ENCODE assay signal across 23 cellular contexts in genomic region chr10:7700577-7701125, GRCh38. TPM values are rescaled to one million over a fixed set of nuclear protein-coding genes. Genes with fewer than 3 reads are reported as not detected.
A peak's percentile ranks its signal among the peaks of the same experiment; 100 is the strongest.
DNase-seq lines count a peak whose midpoint lies in the region; ATAC-seq and TF ChIP-seq lines count a peak whose summit lies in the region.
"Had no signal": no experiment of that assay in that cellular context is flagged by ENCODE, and none has a peak within 500 bp of the region (broad histone marks: within the 10 kb centered on the region; RNA-seq: fewer than 3 reads in every experiment).

No MANE protein-coding gene starts in this region.

- H3K9me3 Mint-ChIP-seq in MCF 10A (ENCODE audit: unreplicated experiment) (no peaks in the 10 kb centered on the region), osteocyte (ENCODE audit: unreplicated experiment) (peaks cover 4% of the 10 kb centered on the region)
- H3K9me3 Mint-ChIP-seq: activated B cell treated with CpG ODN at 0.5 μM for 24 hours; activated CD8-positive, alpha-beta T cell treated with anti-CD3 and anti-CD28 coated beads for 36 hours; activated naive CD4-positive, alpha-beta T cell treated with anti-CD3 and anti-CD28 coated beads, Interleukin-2, amount 10 ng/mL, durations not matched to agents 7 days and 5 days; activated T-cell treated with anti-CD3 and anti-CD28 coated beads, Interleukin-2, amount 50 U/mL, for 4 hours; nephron progenitor cell; T-helper 2 cell treated with Interferon-gamma antibody and Interleukin-4, amounts not matched to agents 5 μg/mL and 100 μg/mL, for 36 hours had no signal

- H3K27me3 Mint-ChIP-seq in MCF 10A (ENCODE audit: insufficient read depth, unreplicated experiment) (peaks cover 37% of the 10 kb centered on the region), osteocyte (ENCODE audit: unreplicated experiment) (peaks cover 7% of the 10 kb centered on the region)

- H3K4me1 Mint-ChIP-seq in MCF 10A (ENCODE audit: insufficient read depth, unreplicated experiment) (no peaks in the 10 kb centered on the region), osteocyte (ENCODE audit: unreplicated experiment) (no peaks in the 10 kb centered on the region)
- H3K4me1 Mint-ChIP-seq: activated B cell treated with CpG ODN at 0.5 μM for 24 hours; activated naive CD4-positive, alpha-beta T cell treated with anti-CD3 and anti-CD28 coated beads, Interleukin-2, amount 10 ng/mL, durations not matched to agents 7 days and 5 days; nephron progenitor cell had no signal

- no peaks in the 10 kb centered on the region for H3K27me3 ChIP-seq in breast epithelium
- no peaks in the 10 kb centered on the region for H3K27me3 ChIP-seq in osteoblast (ENCODE audit: insufficient read depth, low read length)
- H3K27me3 ChIP-seq: BLaER1, testis had no signal

- H3K9me3 ChIP-seq in breast epithelium (no peaks in the 10 kb centered on the region), osteoblast (ENCODE audit: low read depth, low read length) (no peaks in the 10 kb centered on the region)
- H3K9me3 ChIP-seq: BLaER1, testis had no signal

- CTCF ChIA-PET in MCF 10A (lab: Yijun Ruan, JAX) = interaction anchor here (1.7 kb wide), 1 partner anchor 14 kb away, joined by 8 read pairs; no protein-coding TSS in a partner anchor

- no peak overlapping the region for H3K27ac Mint-ChIP-seq in MCF 10A (ENCODE audit: low read depth, unreplicated experiment)
- H3K27ac Mint-ChIP-seq in osteocyte (ENCODE audit: unreplicated experiment) = no peak overlapping the region
- H3K27ac Mint-ChIP-seq: activated B cell treated with CpG ODN at 0.5 μM for 24 hours; activated CD8-positive, alpha-beta T cell treated with anti-CD3 and anti-CD28 coated beads for 36 hours; activated naive CD4-positive, alpha-beta T cell treated with anti-CD3 and anti-CD28 coated beads, Interleukin-2, amount 10 ng/mL, durations not matched to agents 7 days and 5 days; nephron progenitor cell; T-helper 2 cell treated with Interferon-gamma antibody and Interleukin-4, amounts not matched to agents 5 μg/mL and 100 μg/mL, for 36 hours had no signal

- H2AFZ ChIP-seq in osteoblast (ENCODE audit: low read length) = no peak overlapping the region

- no peaks in the 10 kb centered on the region for H3K4me1 ChIP-seq in breast epithelium
- H3K4me1 ChIP-seq in osteoblast (ENCODE audit: insufficient read depth, low read length) = no peaks in the 10 kb centered on the region
- H3K4me1 ChIP-seq: BLaER1, testis had no signal

- H3K4me3 ChIP-seq in breast epithelium (no peak overlapping the region), choroid plexus epithelial cell (ENCODE audit: low read depth, low read length) (no peak overlapping the region), osteoblast (ENCODE audit: insufficient read depth, low read length) (no peak overlapping the region)
- H3K4me3 ChIP-seq: BLaER1, testis had no signal

- no peak overlapping the region for H3K4me3 Mint-ChIP-seq in MCF 10A (ENCODE audit: unreplicated experiment)
- H3K4me3 Mint-ChIP-seq in osteocyte (ENCODE audit: unreplicated experiment) = no peak overlapping the region
- H3K4me3 Mint-ChIP-seq: activated B cell treated with CpG ODN at 0.5 μM for 24 hours; activated CD8-positive, alpha-beta T cell treated with anti-CD3 and anti-CD28 coated beads for 36 hours; activated naive CD4-positive, alpha-beta T cell treated with anti-CD3 and anti-CD28 coated beads, Interleukin-2, amount 10 ng/mL, durations not matched to agents 7 days and 5 days; activated T-cell treated with anti-CD3 and anti-CD28 coated beads, Interleukin-2, amount 50 U/mL, for 4 hours; nephron progenitor cell; T-helper 2 cell treated with Interferon-gamma antibody and Interleukin-4, amounts not matched to agents 5 μg/mL and 100 μg/mL, for 36 hours had no signal

- no peak overlapping the region for H3K4me2 ChIP-seq in osteoblast (ENCODE audit: insufficient read depth, low read length)
- H3K4me2 ChIP-seq: BLaER1, KMS-11 had no signal

- no peak for TF ChIP-seq CTCF in MCF 10A (IDR thresholded peaks at IDR 0.05; ENCODE audit: unreplicated experiment)
- TF ChIP-seq CTCF in breast epithelium (IDR thresholded peaks at IDR 0.05) = no peak
- TF ChIP-seq CTCF in choroid plexus epithelial cell (conservative IDR thresholded peaks at IDR 0.05; ENCODE audit: low read depth, low read length) = no peak
- no peak for TF ChIP-seq CTCF in osteoblast (IDR thresholded peaks at IDR 0.05; ENCODE audit: extremely low read depth, low read depth, low read length)
- TF ChIP-seq CTCF in osteocyte (IDR thresholded peaks at IDR 0.05) = no peak

- H4K20me1 ChIP-seq in osteoblast (ENCODE audit: insufficient read depth, low read length) = no peaks in the 10 kb centered on the region
- H4K20me1 ChIP-seq: BLaER1 had no signal

- peak; percentile 23 for DNase-seq in MCF 10A (ENCODE audit: unreplicated experiment)
- no peak for DNase-seq in breast epithelium (ENCODE audit: low spot score in 2 of 2)
- peak; percentile 1 for DNase-seq in choroid plexus epithelial cell (ENCODE audit: low read depth)
- no peak for DNase-seq in left lobe of liver (ENCODE audit: low spot score)
- DNase-seq in MV-4-11 (lab: John Stamatoyannopoulos, UW) = no peak
- DNase-seq in osteoblast (ENCODE audit: insufficient read length, low spot score, missing footprints) = no peak
- DNase-seq in iPS-NIHi11 (ENCODE audit: low spot score) = no peak
- DNase-seq in osteocyte (ENCODE audit: extremely low spot score, unreplicated experiment) = no peak
- DNase-seq: 8988T; activated B cell treated with CpG ODN at 0.5 μM for 24 hours; activated CD8-positive, alpha-beta T cell treated with anti-CD3 and anti-CD28 coated beads for 36 hours; activated naive CD4-positive, alpha-beta T cell treated with anti-CD3 and anti-CD28 coated beads, Interleukin-2, amount 10 ng/mL, durations not matched to agents 7 days and 5 days; activated T-cell treated with anti-CD3 and anti-CD28 coated beads, Interleukin-2, amount 50 U/mL, for 4 hours; erythroblast; NCI-H1417; NCI-H526 treated with DMSO at 0.1 percent for 48 hours; nephron progenitor cell; stimulated activated CD4-positive, alpha-beta T cell treated with anti-CD3 and anti-CD28 coated beads, Interleukin-12 subunit alpha, Interleukin-12 subunit beta, amount 100 ng/mL, for 4 hours; testis had no signal

- H3K27ac ChIP-seq in breast epithelium (no peak overlapping the region), osteoblast (ENCODE audit: low read depth, low read length) (no peak overlapping the region)
- H3K27ac ChIP-seq: BLaER1, KMS-11, testis had no signal

- BruUV-seq in MCF 10A (replicated peaks; lab: Mats Ljungman, UMichigan) = no TSS peak

- no peaks in the 10 kb centered on the region for H3K79me2 ChIP-seq in osteoblast (ENCODE audit: insufficient read depth, low read length)

- intact Hi-C loops in MCF 10A (cut with micrococcal nuclease) (no loop called here), breast epithelium (cut with DNase I; ENCODE audit: low total_unique reads) (no loop called here)

- POLR2A ChIA-PET in MCF 10A (lab: Yijun Ruan, JAX) = interaction anchor here (0.5 kb wide), 1 partner anchor 67 kb away, joined by 4 read pairs; no protein-coding TSS in a partner anchor

- TF ChIP-seq POLR2A in breast epithelium (IDR thresholded peaks at IDR 0.05) = no peak

- H3K36me3 ChIP-seq in breast epithelium (no peaks in the 10 kb centered on the region), osteoblast (ENCODE audit: insufficient read depth, low read length) (no peaks in the 10 kb centered on the region)
- H3K36me3 ChIP-seq: BLaER1 had no signal

- ATAC-seq in left lobe of liver = peak; percentile 58
- ATAC-seq: activated CD8-positive, alpha-beta T cell treated with anti-CD3 and anti-CD28 coated beads for 36 hours; activated T-cell treated with anti-CD3 and anti-CD28 coated beads, Interleukin-2, amount 50 U/mL, for 4 hours had no signal

- peaks cover 7% of the 10 kb centered on the region for H3K36me3 Mint-ChIP-seq in MCF 10A (ENCODE audit: insufficient read depth, unreplicated experiment)
- no peaks in the 10 kb centered on the region for H3K36me3 Mint-ChIP-seq in osteocyte (ENCODE audit: unreplicated experiment)
- H3K36me3 Mint-ChIP-seq: activated naive CD4-positive, alpha-beta T cell treated with anti-CD3 and anti-CD28 coated beads, Interleukin-2, amount 10 ng/mL, durations not matched to agents 7 days and 5 days had no signal

RNA-seq across cellular contexts. Expression of gene ITIH2, which starts 2.5 kb away (rescaled TPM):
- total RNA-seq in MCF 10A (2022) (not detected in 2 replicates), breast epithelium (1 to 10 TPM in 1 of 3 donors, under 1 TPM in 1, not detected in 1; 0.73 to 2.0 TPM), left lobe of liver (471 TPM), osteoblast (not detected in 2 replicates), osteocyte (not detected in 2 replicates)
- total RNA-seq: activated B cell treated with CpG ODN at 0.5 μM for 24 hours; activated CD8-positive, alpha-beta T cell treated with anti-CD3 and anti-CD28 coated beads for 36 hours; mesenteric fat pad had no signal

RNA-seq across cellular contexts. Expression of gene ITIH5, which starts 33.9 kb away (rescaled TPM):
- not detected in 2 replicates for total RNA-seq in MCF 10A (2022)
- 100 to 1,000 TPM in 1 of 3 donors, 10 to 100 TPM in 2; 18.7 to 407 (median 54.1) TPM for total RNA-seq in breast epithelium
- total RNA-seq in left lobe of liver = 0.30 TPM
- total RNA-seq in osteoblast = 0.88 and 2.2 TPM in 2 replicates
- total RNA-seq in osteocyte = 0.35 and 0.39 TPM in 2 replicates
- total RNA-seq: activated B cell treated with CpG ODN at 0.5 μM for 24 hours; activated CD8-positive, alpha-beta T cell treated with anti-CD3 and anti-CD28 coated beads for 36 hours; activated T-cell treated with anti-CD3 and anti-CD28 coated beads, Interleukin-2, amount 50 U/mL, for 4 hours had no signal

Comparison
In these comparisons a context has a peak if more than half of its experiments do, and no peak if none do; other contexts are left out.
1. DNase-seq: peak in MCF 10A (single experiment) and choroid plexus epithelial cell (single experiment); none in breast epithelium (0 of 2), left lobe of liver (single experiment), MV-4-11 (single experiment), osteoblast (single experiment), iPS-NIHi11 (single experiment) and osteocyte (single experiment).
2. RNA of gene ITIH2, which starts 2.5 kb away (total RNA-seq): 471 TPM in left lobe of liver (single experiment); 0.73 to 2.0 TPM in breast epithelium, not detected in MCF 10A, not detected in osteoblast and not detected in osteocyte; every median in the first group is over 100 times any median in the second.